ENCODE assay signal across 36 cellular contexts in the genomic region with DNA sequence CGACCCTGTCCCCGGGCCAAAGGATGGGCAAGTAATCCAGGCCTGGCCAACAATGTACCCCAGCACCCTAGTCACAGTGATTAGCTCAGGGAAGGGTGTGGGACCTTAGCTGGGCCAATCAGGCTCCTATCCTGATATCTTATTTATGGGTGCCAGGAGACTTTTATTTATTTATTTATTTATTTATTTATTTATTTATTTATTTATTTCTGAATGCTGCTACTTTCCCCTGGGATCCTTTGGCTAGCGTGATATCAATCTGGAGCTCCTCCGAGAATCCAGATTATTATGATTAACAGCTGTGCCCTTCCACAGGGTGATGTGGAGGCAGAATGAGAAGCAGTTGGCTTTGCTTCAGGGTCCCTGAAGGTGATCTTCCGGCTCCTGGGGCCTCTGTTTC.
"Had no signal": no experiment of that assay in that cellular context is flagged by ENCODE, and none has a peak within 500 bp of the region (broad histone marks: within the 10 kb centered on the region; RNA-seq: fewer than 3 reads in every experiment).

No MANE protein-coding gene starts in this region.

- H3K4me3 Mint-ChIP-seq: activated B cell treated with CpG ODN at 0.5 μM for 24 hours; activated CD4-positive, alpha-beta memory T cell treated with anti-CD3 and anti-CD28 coated beads, Interleukin-2, amount 10 ng/mL, durations not matched to agents 7 days and 5 days; activated CD4-positive, alpha-beta T cell treated with anti-CD3 and anti-CD28 coated beads, Interleukin-2, amount 10 ng/mL, durations not matched to agents 24 days and 14 days; activated CD8-positive, alpha-beta memory T cell treated with anti-CD3 and anti-CD28 coated beads, Interleukin-2, amount 10 ng/mL, durations not matched to agents 7 days and 5 days; activated CD8-positive, alpha-beta T cell treated with anti-CD3 and anti-CD28 coated beads, Interleukin-2, amount 10 ng/mL, durations not matched to agents 7 days and 5 days; activated naive CD4-positive, alpha-beta T cell treated with anti-CD3 and anti-CD28 coated beads, Interleukin-2, amount 10 ng/mL, durations not matched to agents 7 days and 5 days; activated naive CD4-positive, alpha-beta T cell treated with anti-CD3 and anti-CD28 coated beads, Interleukin-2, amount 50 U/mL, for 24 hours; activated naive CD8-positive, alpha-beta T cell; activated naive CD8-positive, alpha-beta T cell treated with anti-CD3 and anti-CD28 coated beads, Interleukin-2, amount 10 ng/mL, durations not matched to agents 7 days and 5 days; activated naive CD8-positive, alpha-beta T cell treated with anti-CD3 and anti-CD28 coated beads, Interleukin-2, amount 50 U/mL, for 24 hours; activated T-cell treated with anti-CD3 and anti-CD28 coated beads, Interleukin-2, amount 50 U/mL, for 24 hours; T-helper 1 cell treated with Interleukin-12 subunit alpha and Interleukin-12 subunit beta and Interleukin-4 antibody, amounts not matched to agents 30 μg/mL and 1 μg/mL, for 36 hours; T-helper 2 cell treated with Interferon-gamma antibody and Interleukin-4, amounts not matched to agents 5 μg/mL and 100 μg/mL, for 36 hours had no signal

- H3K4me1 ChIP-seq: body of pancreas, breast epithelium had no signal

- FAIRE-seq: TTC549 had no signal

- H3K36me3 ChIP-seq: ascending aorta, brain microvascular endothelial cell, breast epithelium had no signal

- H3K27me3 ChIP-seq: ascending aorta, body of pancreas, brain microvascular endothelial cell, breast epithelium had no signal

- H3K27ac Mint-ChIP-seq: activated B cell treated with CpG ODN at 0.5 μM for 24 hours; activated CD4-positive, alpha-beta memory T cell treated with anti-CD3 and anti-CD28 coated beads, Interleukin-2, amount 10 ng/mL, durations not matched to agents 7 days and 5 days; activated CD8-positive, alpha-beta memory T cell treated with anti-CD3 and anti-CD28 coated beads, Interleukin-2, amount 10 ng/mL, durations not matched to agents 7 days and 5 days; activated CD8-positive, alpha-beta T cell treated with anti-CD3 and anti-CD28 coated beads, Interleukin-2, amount 10 ng/mL, durations not matched to agents 7 days and 5 days; activated naive CD4-positive, alpha-beta T cell treated with anti-CD3 and anti-CD28 coated beads, Interleukin-2, amount 10 ng/mL, durations not matched to agents 7 days and 5 days; activated naive CD4-positive, alpha-beta T cell treated with anti-CD3 and anti-CD28 coated beads, Interleukin-2, amount 50 U/mL, for 24 hours; activated naive CD8-positive, alpha-beta T cell; activated naive CD8-positive, alpha-beta T cell treated with anti-CD3 and anti-CD28 coated beads, Interleukin-2, amount 10 ng/mL, durations not matched to agents 7 days and 5 days; activated naive CD8-positive, alpha-beta T cell treated with anti-CD3 and anti-CD28 coated beads, Interleukin-2, amount 50 U/mL, for 24 hours; activated T-cell treated with anti-CD3 and anti-CD28 coated beads, Interleukin-2, amount 50 U/mL, for 24 hours; activated T-helper 2 cell treated with anti-CD3 and anti-CD28 coated beads, Interferon-gamma antibody, Interleukin-2, Interleukin-4, amounts not matched to agents 10 μg/mL and 5 μg/mL and 100 μg/mL, durations not matched to agents 14 hours and 24 hours and 36 hours; T-helper 1 cell treated with Interleukin-12 subunit alpha and Interleukin-12 subunit beta and Interleukin-4 antibody, amounts not matched to agents 30 μg/mL and 1 μg/mL, for 36 hours; T-helper 2 cell treated with Interferon-gamma antibody and Interleukin-4, amounts not matched to agents 5 μg/mL and 100 μg/mL, for 36 hours had no signal

- H3K27ac ChIP-seq: ascending aorta, body of pancreas, brain microvascular endothelial cell, breast epithelium, VCaP had no signal

- H3K4me1 Mint-ChIP-seq: activated B cell treated with CpG ODN at 0.5 μM for 24 hours; activated CD4-positive, alpha-beta T cell treated with anti-CD3 and anti-CD28 coated beads, Interleukin-2, amount 10 ng/mL, durations not matched to agents 24 days and 14 days; activated CD8-positive, alpha-beta memory T cell treated with anti-CD3 and anti-CD28 coated beads, Interleukin-2, amount 10 ng/mL, durations not matched to agents 7 days and 5 days; activated naive CD4-positive, alpha-beta T cell treated with anti-CD3 and anti-CD28 coated beads, Interleukin-2, amount 10 ng/mL, durations not matched to agents 7 days and 5 days; activated naive CD8-positive, alpha-beta T cell treated with anti-CD3 and anti-CD28 coated beads, Interleukin-2, amount 10 ng/mL, durations not matched to agents 7 days and 5 days had no signal

- H3K4me3 ChIP-seq: ascending aorta, body of pancreas, breast epithelium had no signal

- DNase-seq: activated B cell treated with CpG ODN at 0.5 μM for 24 hours; activated CD4-positive, alpha-beta memory T cell treated with anti-CD3 and anti-CD28 coated beads, Interleukin-2, amount 10 ng/mL, durations not matched to agents 7 days and 5 days; activated CD4-positive, alpha-beta T cell treated with anti-CD3 and anti-CD28 coated beads for 4 hours; activated CD4-positive, alpha-beta T cell treated with anti-CD3 and anti-CD28 coated beads, Interleukin-2, amount 10 ng/mL, durations not matched to agents 24 days and 14 days; activated CD4-positive, alpha-beta T cell treated with anti-CD3 and anti-CD28 coated beads, Interleukin-2, amount 50 U/mL, for 1 hour; activated CD4-positive, alpha-beta T cell treated with anti-CD3 and anti-CD28 coated beads, Interleukin-2, amount 50 U/mL, for 48 hours; activated CD4-positive, CD25-positive, alpha-beta regulatory T cell treated with anti-CD3 and anti-CD28 coated beads, Interleukin-2, amount 50 U/mL, for 72 hours; activated CD8-positive, alpha-beta memory T cell treated with anti-CD3 and anti-CD28 coated beads for 24 hours; activated CD8-positive, alpha-beta memory T cell treated with anti-CD3 and anti-CD28 coated beads, Interleukin-2, amount 10 ng/mL, durations not matched to agents 7 days and 5 days; activated CD8-positive, alpha-beta memory T cell treated with anti-CD3 and anti-CD28 coated beads, Interleukin-2, amount 50 U/mL, for 48 hours; activated CD8-positive, alpha-beta T cell treated with anti-CD3 and anti-CD28 coated beads, Interleukin-2, amount 10 ng/mL, durations not matched to agents 7 days and 5 days; activated effector memory CD4-positive, alpha-beta T cell treated with Interleukin-2 at 50 U/mL for 16 hours; activated gamma-delta T cell; activated naive CD4-positive, alpha-beta T cell treated with anti-CD3 and anti-CD28 coated beads, Interleukin-2, amount 10 ng/mL, durations not matched to agents 7 days and 5 days; activated naive CD4-positive, alpha-beta T cell treated with Interleukin-2 at 50 U/mL for 16 hours; activated naive CD8-positive, alpha-beta T cell treated with anti-CD3 and anti-CD28 coated beads, Interleukin-2, amount 10 ng/mL, durations not matched to agents 7 days and 5 days; activated naive CD8-positive, alpha-beta T cell treated with anti-CD3 and anti-CD28 coated beads, Interleukin-2, amount 50 U/mL, for 24 hours; activated T-cell treated with anti-CD3 and anti-CD28 coated beads, Interleukin-2, amount 50 U/mL, for 24 hours; activated T-cell treated with anti-CD3 and anti-CD28 coated beads, Interleukin-2, amount 50 U/mL, for 48 hours; amygdala; anterior cingulate cortex; body of pancreas; brain microvascular endothelial cell; central memory CD4-positive, alpha-beta T cell; T-helper 1 cell; T-helper 2 cell; T-helper 9 cell had no signal

- H3K9me3 ChIP-seq: ascending aorta, body of pancreas, breast epithelium had no signal

- ATAC-seq: activated CD8-positive, alpha-beta memory T cell treated with anti-CD3 and anti-CD28 coated beads, Interleukin-2, amount 10 ng/mL, durations not matched to agents 7 days and 5 days; activated CD8-positive, alpha-beta T cell treated with anti-CD3 and anti-CD28 coated beads, Interleukin-2, amount 10 ng/mL, durations not matched to agents 7 days and 5 days; activated naive CD8-positive, alpha-beta T cell treated with anti-CD3 and anti-CD28 coated beads, Interleukin-2, amount 50 U/mL, for 24 hours; body of pancreas had no signal

- H3K36me3 Mint-ChIP-seq: activated CD8-positive, alpha-beta memory T cell treated with anti-CD3 and anti-CD28 coated beads, Interleukin-2, amount 10 ng/mL, durations not matched to agents 7 days and 5 days; activated naive CD4-positive, alpha-beta T cell treated with anti-CD3 and anti-CD28 coated beads, Interleukin-2, amount 10 ng/mL, durations not matched to agents 7 days and 5 days; activated naive CD4-positive, alpha-beta T cell treated with anti-CD3 and anti-CD28 coated beads, Interleukin-2, amount 50 U/mL, for 24 hours; activated naive CD8-positive, alpha-beta T cell; activated naive CD8-positive, alpha-beta T cell treated with anti-CD3 and anti-CD28 coated beads, Interleukin-2, amount 10 ng/mL, durations not matched to agents 7 days and 5 days had no signal

- H3K9me3 Mint-ChIP-seq: activated B cell treated with CpG ODN at 0.5 μM for 24 hours; activated CD4-positive, alpha-beta memory T cell treated with anti-CD3 and anti-CD28 coated beads, Interleukin-2, amount 10 ng/mL, durations not matched to agents 7 days and 5 days; activated naive CD4-positive, alpha-beta T cell treated with anti-CD3 and anti-CD28 coated beads, Interleukin-2, amount 10 ng/mL, durations not matched to agents 7 days and 5 days; activated naive CD4-positive, alpha-beta T cell treated with anti-CD3 and anti-CD28 coated beads, Interleukin-2, amount 50 U/mL, for 24 hours; activated naive CD8-positive, alpha-beta T cell treated with anti-CD3 and anti-CD28 coated beads, Interleukin-2, amount 10 ng/mL, durations not matched to agents 7 days and 5 days; activated naive CD8-positive, alpha-beta T cell treated with anti-CD3 and anti-CD28 coated beads, Interleukin-2, amount 50 U/mL, for 24 hours; activated T-cell treated with anti-CD3 and anti-CD28 coated beads, Interleukin-2, amount 50 U/mL, for 24 hours; activated T-helper 2 cell treated with anti-CD3 and anti-CD28 coated beads, Interferon-gamma antibody, Interleukin-2, Interleukin-4, amounts not matched to agents 10 μg/mL and 5 μg/mL and 100 μg/mL, durations not matched to agents 14 hours and 24 hours and 36 hours; T-helper 1 cell treated with Interleukin-12 subunit alpha and Interleukin-12 subunit beta and Interleukin-4 antibody, amounts not matched to agents 30 μg/mL and 1 μg/mL, for 36 hours; T-helper 2 cell treated with Interferon-gamma antibody and Interleukin-4, amounts not matched to agents 5 μg/mL and 100 μg/mL, for 36 hours had no signal
